Comparison of ENCODE assay signal across 8 cellular contexts in genomic region chr17:41835800-41836549, GRCh38. TPM values are rescaled to one million over a fixed set of nuclear protein-coding genes. Genes with fewer than 3 reads are reported as not detected.
DNase-seq lines count a peak whose midpoint lies in the region; ATAC-seq and TF ChIP-seq lines count a peak whose summit lies in the region.

TSS of gene NT5C3B (minus strand) at chr17:41836232. CDS start at chr17:41836193, 39 bp downstream.

- H3K9ac ChIP-seq in neural cell (ENCODE audit: low read length) (peak within 1 kb of the TSS; percentile 90), stomach smooth muscle (ENCODE audit: low read length in 2 of 2) (peak within 1 kb of the TSS; percentile 79 to 87)

- peak within 1 kb of the TSS; percentile 87 for H3K4me3 Mint-ChIP-seq in HFFc6
- H3K4me3 Mint-ChIP-seq in activated T-helper 17 cell treated with anti-CD3 and anti-CD28 coated beads, Interleukin-2, amount 50 U/mL, for 72 hours, result peak within 1 kb of the TSS; percentile 81

- TF ChIP-seq CTCF in HFFc6 (IDR thresholded peaks at IDR 0.05) (no peak), fibroblast of villous mesenchyme (IDR thresholded peaks at IDR 0.05; ENCODE audit: insufficient read depth, low read depth, low read length) (no peak), neural cell (IDR thresholded peaks at IDR 0.05; ENCODE audit: poor library complexity, severe bottlenecking) (no peak)

- peaks cover 1% of the 10 kb centered on the region for H3K27me3 Mint-ChIP-seq in HFFc6 (ENCODE audit: insufficient read depth)
- no peaks in the 10 kb centered on the region for H3K27me3 Mint-ChIP-seq in activated T-helper 17 cell treated with anti-CD3 and anti-CD28 coated beads, Interleukin-2, amount 50 U/mL, for 72 hours

- H4K20me1 ChIP-seq in neural cell (ENCODE audit: insufficient read depth), result no peaks in the 10 kb centered on the region

- H3K9me3 ChIP-seq in neural cell (ENCODE audit: low read length) (no peaks in the 10 kb centered on the region), stomach smooth muscle (ENCODE audit: control insufficient read depth in 2 of 2, low read length in 2 of 2) (no peaks in the 10 kb centered on the region)

- H3K79me2 ChIP-seq in neural cell (replicated peaks; ENCODE audit: insufficient read depth, low read length), result peaks cover 17% of the 10 kb centered on the region

- peaks cover 10% of the 10 kb centered on the region for H3K36me3 Mint-ChIP-seq in HFFc6 (ENCODE audit: low read depth)
- H3K36me3 Mint-ChIP-seq in activated T-helper 17 cell treated with anti-CD3 and anti-CD28 coated beads, Interleukin-2, amount 50 U/mL, for 72 hours (ENCODE audit: low read depth), result peaks cover 34% of the 10 kb centered on the region

- no peaks in the 10 kb centered on the region for H3K9me3 Mint-ChIP-seq in HFFc6
- H3K9me3 Mint-ChIP-seq in activated T-helper 17 cell treated with anti-CD3 and anti-CD28 coated beads, Interleukin-2, amount 50 U/mL, for 72 hours, result no peaks in the 10 kb centered on the region

- H3K27ac ChIP-seq in neural cell (ENCODE audit: low read length) (peak within 1 kb of the TSS; percentile 24), stomach smooth muscle (ENCODE audit: low read length) (peak within 1 kb of the TSS; percentile 75)

- no peaks in the 10 kb centered on the region for H3K9me2 ChIP-seq in neural cell (ENCODE audit: insufficient read depth, low read length)

- peak within 1 kb of the TSS; percentile 79 for H2AFZ ChIP-seq in neural cell (ENCODE audit: low read depth, low read length)

- H3K4me1 ChIP-seq in stomach smooth muscle (ENCODE audit: control insufficient read depth, insufficient read depth, low read length), result peaks cover 9% of the 10 kb centered on the region

- H3K4me1 Mint-ChIP-seq in HFFc6 (ENCODE audit: low read depth), result peaks cover 11% of the 10 kb centered on the region
- peaks cover 6% of the 10 kb centered on the region for H3K4me1 Mint-ChIP-seq in activated T-helper 17 cell treated with anti-CD3 and anti-CD28 coated beads, Interleukin-2, amount 50 U/mL, for 72 hours

- H3K36me3 ChIP-seq in neural cell (ENCODE audit: insufficient read depth, low read length) (no peaks in the 10 kb centered on the region), stomach smooth muscle (ENCODE audit: control insufficient read depth in 2 of 2, insufficient read depth in 2 of 2, low read length in 2 of 2) (peaks cover 7 to 10% of the 10 kb centered on the region in 2 donors)

- peak within 1 kb of the TSS; percentile 23 for H3K27ac Mint-ChIP-seq in HFFc6
- peak within 1 kb of the TSS; percentile 77 for H3K27ac Mint-ChIP-seq in activated T-helper 17 cell treated with anti-CD3 and anti-CD28 coated beads, Interleukin-2, amount 50 U/mL, for 72 hours

- H3K4me3 ChIP-seq in fibroblast of villous mesenchyme (ENCODE audit: low read depth, low read length) (peak within 1 kb of the TSS; percentile 78), neural cell (ENCODE audit: low read length) (peak within 1 kb of the TSS; percentile 95), stomach smooth muscle (ENCODE audit: low read length in 2 of 2) (peak within 1 kb of the TSS; percentile 82 to 83)

- no peak for TF ChIP-seq EP300 in neural cell (conservative IDR thresholded peaks at IDR 0.05; ENCODE audit: poor library complexity, severe bottlenecking)

- H3F3A ChIP-seq in neural cell (ENCODE audit: insufficient read depth, low read length, poor library complexity, severe bottlenecking), result no peaks in the 10 kb centered on the region

- peak within 1 kb of the TSS; percentile 82 for H3K4me2 ChIP-seq in neural cell (ENCODE audit: low read length)

- TF ChIP-seq RAD21 in neural cell (conservative IDR thresholded peaks at IDR 0.05), result no peak

- peak; percentile 73 for DNase-seq in Daoy (ENCODE audit: low read depth)
- DNase-seq in HFFc6, result no peak
- peak; percentile 21 for DNase-seq in fibroblast of villous mesenchyme (ENCODE audit: low read depth)
- no peak for DNase-seq in middle frontal gyrus (ENCODE audit: extremely low spot score, low spot score)

- ATAC-seq in activated T-helper 17 cell treated with anti-CD3 and anti-CD28 coated beads, Interleukin-2, amount 50 U/mL, for 72 hours (replicated peaks), result peak; percentile 86

- H3K27me3 ChIP-seq in neural cell (ENCODE audit: insufficient read depth, low read depth, low read length) (no peaks in the 10 kb centered on the region), stomach smooth muscle (ENCODE audit: control insufficient read depth in 1 of 2, insufficient read depth in 2 of 2, low read length in 2 of 2) (no peaks in the 10 kb centered on the region)

TF ChIP-seq in PFSK-1, 5 proteins besides CTCF, POLR2A, EP300 and RAD21:
- peak; percentile 44 for TF ChIP-seq FOXP2 (optimal IDR thresholded peaks at IDR 0.05; ENCODE audit: borderline replicate concordance, extremely low read depth, extremely low read length, insufficient read depth)
- peak; percentile 67; the same call in 1 of the 2 replicates for TF ChIP-seq TAF1 (IDR thresholded peaks at IDR 0.05; ENCODE audit: borderline replicate concordance, insufficient read depth, low read length)
- TF ChIP-seq SIN3A (IDR thresholded peaks at IDR 0.05; ENCODE audit: borderline replicate concordance, insufficient read depth, low read length), result 0 out of 2 replicates have a peak, but pooled peaks have one; percentile 16
- TF ChIP-seq POLR2AphosphoS5 (IDR thresholded peaks at IDR 0.05; ENCODE audit: low read depth, low read length), result peak; percentile 68; the same call in 1 of the 2 replicates
- TF ChIP-seq REST (IDR thresholded peaks at IDR 0.05; ENCODE audit: insufficient read depth in 1 of 2, low read depth in 2 of 2, low read length in 2 of 2), result no peak

TF ChIP-seq in neural cell, 6 proteins besides CTCF, POLR2A, EP300 and RAD21:
- TF ChIP-seq POLR2AphosphoS5 (IDR thresholded peaks at IDR 0.05) (peak; percentile 89), MXI1 (conservative IDR thresholded peaks at IDR 0.05; ENCODE audit: poor library complexity, severe bottlenecking) (peak; percentile 71), SMC3 (conservative IDR thresholded peaks at IDR 0.05; ENCODE audit: poor library complexity) (no peak), REST (IDR thresholded peaks at IDR 0.05; ENCODE audit: borderline replicate concordance) (peak; percentile 59), EZH2 (IDR thresholded peaks at IDR 0.05; ENCODE audit: borderline replicate concordance, insufficient read depth, low read length, poor library complexity, severe bottlenecking) (no peak), TAF1 (IDR thresholded peaks at IDR 0.05; ENCODE audit: low read depth) (peak; percentile 58)

RNA-seq across cellular contexts. Expression of gene NT5C3B, which starts in this region (rescaled TPM):
- total RNA-seq in Daoy (2014; rRNA removed; shearing (Covaris generic)), result 67.6 and 79.3 TPM in 2 replicates
- total RNA-seq in HFFc6 (2021; fragmentation: NEBNext Ultra II Directional; extraction: Animal tissue kit (Norgen Biotek cat#: 25700)), result 10 to 100 TPM; 33.9 to 55.2 (median 37.3) TPM
- polyA plus RNA-seq in PFSK-1 (2012; ENCODE audit: insufficient read length, low read depth), result 183 TPM
- 10 to 100 TPM; 51.2 to 70.3 TPM for total RNA-seq in activated T-helper 17 cell treated with anti-CD3 and anti-CD28 coated beads, Interleukin-2, amount 50 U/mL, for 72 hours
- total RNA-seq in fibroblast of villous mesenchyme, result 58.7 and 60.6 TPM in 2 replicates
- polyA plus RNA-seq in neural cell, result 272 and 281 TPM in 2 replicates
- 169 and 177 TPM in 2 replicates for polyA minus RNA-seq in neural cell

Comparison
In these comparisons a context has a peak if more than half of its experiments do, and no peak if none do; other contexts are left out.
1. DNase-seq: peak in Daoy (single experiment) and fibroblast of villous mesenchyme (single experiment); none in HFFc6 (single experiment) and middle frontal gyrus (single experiment).
2. Peak in every context shown above with its lines, with median percentiles within 50 percentile points of each other: H3K4me3 ChIP-seq.